ENCODE assay signal across 30 cellular contexts in the genomic region with DNA sequence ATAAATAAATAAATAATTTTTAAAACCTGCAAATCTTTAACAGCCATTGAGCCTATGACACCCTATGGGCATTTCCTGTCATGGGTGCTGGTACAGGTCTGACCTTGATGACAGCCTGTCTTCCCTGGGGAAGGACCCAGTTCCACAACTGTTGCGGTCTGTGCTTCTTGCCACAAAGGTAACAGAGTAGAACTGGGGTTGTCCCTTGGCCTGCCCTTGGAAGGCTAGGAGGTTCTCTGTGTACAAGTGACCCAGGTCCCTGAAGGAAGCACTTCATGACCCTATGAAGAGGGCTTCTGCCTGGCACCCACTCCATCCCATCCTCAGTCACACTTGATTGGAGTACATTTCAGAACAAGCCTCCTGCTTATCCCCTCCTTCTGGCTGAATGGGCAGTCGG.
DNase-seq lines count a peak whose midpoint lies in the region; ATAC-seq and TF ChIP-seq lines count a peak whose summit lies in the region.
"Had no signal": no experiment of that assay in that cellular context is flagged by ENCODE, and none has a peak within 500 bp of the region (broad histone marks: within the 10 kb centered on the region; RNA-seq: fewer than 3 reads in every experiment).

No MANE protein-coding gene starts in this region.

- H3K9me3 ChIP-seq in thyroid gland, result no peaks in the 10 kb centered on the region
- H3K9me3 ChIP-seq in transverse colon, result no peaks in the 10 kb centered on the region
- H3K9me3 ChIP-seq: A549, sigmoid colon, upper lobe of right lung had no signal

- TF ChIP-seq POLR2A in thyroid gland (IDR thresholded peaks at IDR 0.05) (no peak), transverse colon (IDR thresholded peaks at IDR 0.05) (no peak)

- no peaks in the 10 kb centered on the region for H3K27me3 Mint-ChIP-seq in activated T-helper 2 cell treated with anti-CD3 and anti-CD28 coated beads, Interferon-gamma antibody, Interleukin-2, Interleukin-4, amounts not matched to agents 10 μg/mL and 5 μg/mL and 100 μg/mL, durations not matched to agents 14 hours and 24 hours and 36 hours (ENCODE audit: low read depth)
- H3K27me3 Mint-ChIP-seq: activated CD8-positive, alpha-beta memory T cell treated with anti-CD3 and anti-CD28 coated beads, Interleukin-2, amount 10 ng/mL, durations not matched to agents 7 days and 5 days; activated naive CD8-positive, alpha-beta T cell; CD8-positive, alpha-beta memory T cell; progenitor cell of endocrine pancreas; T-helper 17 cell had no signal

- no peak for TF ChIP-seq EP300 in transverse colon (IDR thresholded peaks at IDR 0.05; ENCODE audit: low read depth)

- H3K27me3 ChIP-seq in thyroid gland, result no peaks in the 10 kb centered on the region
- H3K27me3 ChIP-seq in transverse colon, result no peaks in the 10 kb centered on the region
- H3K27me3 ChIP-seq: sigmoid colon, upper lobe of right lung had no signal

- H3K9me3 Mint-ChIP-seq in activated naive CD4-positive, alpha-beta T cell treated with anti-CD3 and anti-CD28 coated beads, Interleukin-2, amount 50 U/mL, for 72 hours, result no peaks in the 10 kb centered on the region
- H3K9me3 Mint-ChIP-seq in activated T-helper 2 cell treated with anti-CD3 and anti-CD28 coated beads, Interferon-gamma antibody, Interleukin-2, Interleukin-4, amounts not matched to agents 10 μg/mL and 5 μg/mL and 100 μg/mL, durations not matched to agents 14 hours and 24 hours and 36 hours, result no peaks in the 10 kb centered on the region
- H3K9me3 Mint-ChIP-seq: activated T-helper 1 cell treated with anti-CD3 and anti-CD28 coated beads, Interleukin-12 subunit alpha, Interleukin-12 subunit beta, Interleukin-2, Interleukin-4 antibody, amounts not matched to agents 30 ng/mL and 10 ng/mL and 1 ng/mL, durations not matched to agents 14 hours and 24 hours and 36 hours; CD8-positive, alpha-beta memory T cell; GM23338 had no signal

- in situ Hi-C loops in transverse colon (cut with MboI; ENCODE audit: low pct_ligation_motif_present in 1 of 4, low pct_unique_long_range_greater_than_20kb in 1 of 4, low sequenced_read_pairs in 3 of 4), result no loop called here

- TF ChIP-seq CTCF in thyroid gland (IDR thresholded peaks at IDR 0.05) (peak in 1 of 6 experiments; percentile 11), transverse colon (IDR thresholded peaks at IDR 0.05) (no peak)

- H3K4me1 Mint-ChIP-seq in activated T-helper 2 cell treated with anti-CD3 and anti-CD28 coated beads, Interferon-gamma antibody, Interleukin-2, Interleukin-4, amounts not matched to agents 10 μg/mL and 5 μg/mL and 100 μg/mL, durations not matched to agents 14 hours and 24 hours and 36 hours (ENCODE audit: low read depth), result no peaks in the 10 kb centered on the region
- H3K4me1 Mint-ChIP-seq: activated CD8-positive, alpha-beta memory T cell treated with anti-CD3 and anti-CD28 coated beads, Interleukin-2, amount 10 ng/mL, durations not matched to agents 7 days and 5 days had no signal

- H3K27ac ChIP-seq in thyroid gland (peak overlapping the region in 2 of 3 donors; percentile 43 to 50), transverse colon (no peak overlapping the region)
- H3K27ac ChIP-seq: A549, sigmoid colon, SK-N-MC, upper lobe of right lung had no signal

- H3K27ac Mint-ChIP-seq in activated naive CD4-positive, alpha-beta T cell treated with anti-CD3 and anti-CD28 coated beads, Interleukin-2, amount 50 U/mL, for 72 hours, result peak overlapping the region; percentile 41 to 61
- peak overlapping the region; percentile 5 for H3K27ac Mint-ChIP-seq in activated T-helper 2 cell treated with anti-CD3 and anti-CD28 coated beads, Interferon-gamma antibody, Interleukin-2, Interleukin-4, amounts not matched to agents 10 μg/mL and 5 μg/mL and 100 μg/mL, durations not matched to agents 14 hours and 24 hours and 36 hours
- H3K27ac Mint-ChIP-seq: activated naive CD8-positive, alpha-beta T cell; progenitor cell of endocrine pancreas had no signal

- no peak for DNase-seq in activated naive CD4-positive, alpha-beta T cell treated with anti-CD3 and anti-CD28 coated beads, Interleukin-2, amount 50 U/mL, for 72 hours (ENCODE audit: low spot score in 2 of 2)
- no peak for DNase-seq in activated naive CD4-positive, alpha-beta T cell treated with anti-CD3 and anti-CD28 coated beads, Interleukin-2, amount 50 U/mL, for 16 hours
- no peak for DNase-seq in activated T-helper 2 cell treated with anti-CD3 and anti-CD28 coated beads, Interferon-gamma antibody, Interleukin-2, Interleukin-4, amounts not matched to agents 10 μg/mL and 5 μg/mL and 100 μg/mL, durations not matched to agents 14 hours and 24 hours and 36 hours (ENCODE audit: low spot score)
- DNase-seq in thyroid gland, result peak; percentile 86 to 90
- DNase-seq in midbrain (lab: John Stamatoyannopoulos, UW), result no peak
- DNase-seq in transverse colon, result no peak
- no peak for DNase-seq in dedifferentiated amniotic fluid mesenchymal stem cell (ENCODE audit: extremely low spot score)
- DNase-seq: activated CD8-positive, alpha-beta memory T cell treated with anti-CD3 and anti-CD28 coated beads, Interleukin-2, amount 10 ng/mL, durations not matched to agents 7 days and 5 days; aorta; CD8-positive, alpha-beta memory T cell; central memory CD4-positive, alpha-beta T cell; dermis blood vessel endothelial cell; DMS153; NCI-H1105; NCI-H2029; NCI-H226; NCI-H748 treated with DMSO at 0.1 percent for 48 hours; RPMI8226; sigmoid colon; stimulated activated CD4-positive, alpha-beta T cell treated with anti-CD3 and anti-CD28 coated beads, Interleukin-15, amount 100 ng/mL, for 24 hours; T-helper 17 cell; upper lobe of right lung had no signal

- no peaks in the 10 kb centered on the region for H3K36me3 Mint-ChIP-seq in activated naive CD4-positive, alpha-beta T cell treated with anti-CD3 and anti-CD28 coated beads, Interleukin-2, amount 50 U/mL, for 72 hours
- peaks cover 45% of the 10 kb centered on the region for H3K36me3 Mint-ChIP-seq in activated T-helper 2 cell treated with anti-CD3 and anti-CD28 coated beads, Interferon-gamma antibody, Interleukin-2, Interleukin-4, amounts not matched to agents 10 μg/mL and 5 μg/mL and 100 μg/mL, durations not matched to agents 14 hours and 24 hours and 36 hours (ENCODE audit: low read depth)
- H3K36me3 Mint-ChIP-seq: activated naive CD8-positive, alpha-beta T cell had no signal

- intact Hi-C loops in activated T-helper 2 cell treated with anti-CD3 and anti-CD28 coated beads, Interferon-gamma antibody, Interleukin-2, Interleukin-4, amounts not matched to agents 10 μg/mL and 5 μg/mL and 100 μg/mL, durations not matched to agents 14 hours and 24 hours and 36 hours (cut with micrococcal nuclease), result no loop called here
- intact Hi-C loops in thyroid gland (cut with DNase I), result no loop called here
- intact Hi-C loops in transverse colon (cut with DNase I; ENCODE audit: low total_unique reads), result no loop called here

- peaks cover 3 to 19% of the 10 kb centered on the region in 2 donors for H3K4me1 ChIP-seq in thyroid gland
- H3K4me1 ChIP-seq in transverse colon, result no peaks in the 10 kb centered on the region

- no peak overlapping the region for H3K4me3 Mint-ChIP-seq in activated T-helper 2 cell treated with anti-CD3 and anti-CD28 coated beads, Interferon-gamma antibody, Interleukin-2, Interleukin-4, amounts not matched to agents 10 μg/mL and 5 μg/mL and 100 μg/mL, durations not matched to agents 14 hours and 24 hours and 36 hours (ENCODE audit: low read depth)
- H3K4me3 Mint-ChIP-seq: activated CD8-positive, alpha-beta memory T cell treated with anti-CD3 and anti-CD28 coated beads, Interleukin-2, amount 10 ng/mL, durations not matched to agents 7 days and 5 days; activated naive CD8-positive, alpha-beta T cell; activated T-helper 1 cell treated with anti-CD3 and anti-CD28 coated beads, Interleukin-12 subunit alpha, Interleukin-12 subunit beta, Interleukin-2, Interleukin-4 antibody, amounts not matched to agents 30 ng/mL and 10 ng/mL and 1 ng/mL, durations not matched to agents 14 hours and 24 hours and 36 hours; CD8-positive, alpha-beta memory T cell; GM23338; T-helper 17 cell had no signal

- H3K36me3 ChIP-seq in thyroid gland (peaks cover 23 to 30% of the 10 kb centered on the region in 2 donors), transverse colon (peaks cover 0 to 27% (median 15%) of the 10 kb centered on the region in 4 donors)

- H3K4me3 ChIP-seq in thyroid gland (replicated peaks in 1 of 3) (no peak overlapping the region), transverse colon (no peak overlapping the region)
- H3K4me3 ChIP-seq: A549, GM23338, lung, sigmoid colon, SK-N-MC, upper lobe of right lung had no signal

- peak in 1 of 2 donors; percentile 29 for ATAC-seq in activated naive CD4-positive, alpha-beta T cell treated with anti-CD3 and anti-CD28 coated beads, Interleukin-2, amount 50 U/mL, for 72 hours
- ATAC-seq in HG02610 (IDR thresholded peaks at IDR 0.05; ENCODE audit: unreplicated experiment), result peak; percentile 69
- ATAC-seq: A549; activated CD8-positive, alpha-beta memory T cell treated with anti-CD3 and anti-CD28 coated beads, Interleukin-2, amount 10 ng/mL, durations not matched to agents 7 days and 5 days; GM23338; T-helper 17 cell; upper lobe of right lung had no signal

- 35 to 45% methylated on average over 2 of the region's 2 CpGs for WGBS in thyroid gland, 2 donors
- WGBS in transverse colon (ENCODE audit: low coverage in 1 of 2), 2 donors, result 96 to 100% methylated on average over 1 to 2 of the region's 2 CpGs

Comparison
In these comparisons a context has a peak if more than half of its experiments do, and no peak if none do; other contexts are left out.
1. DNase-seq: peak in thyroid gland (2 of 2); none in activated naive CD4-positive, alpha-beta T cell treated with anti-CD3 and anti-CD28 coated beads, Interleukin-2, amount 50 U/mL, for 72 hours (0 of 2), activated naive CD4-positive, alpha-beta T cell treated with anti-CD3 and anti-CD28 coated beads, Interleukin-2, amount 50 U/mL, for 16 hours (single experiment), activated T-helper 2 cell treated with anti-CD3 and anti-CD28 coated beads, Interferon-gamma antibody, Interleukin-2, Interleukin-4, amounts not matched to agents 10 μg/mL and 5 μg/mL and 100 μg/mL, durations not matched to agents 14 hours and 24 hours and 36 hours (single experiment), midbrain (single experiment), transverse colon (single experiment) and dedifferentiated amniotic fluid mesenchymal stem cell (single experiment).
2. H3K27ac ChIP-seq: peak in thyroid gland (2 of 3); none in transverse colon (0 of 4).